Comparison of ENCODE assay signal across 16 cellular contexts in the genomic region with DNA sequence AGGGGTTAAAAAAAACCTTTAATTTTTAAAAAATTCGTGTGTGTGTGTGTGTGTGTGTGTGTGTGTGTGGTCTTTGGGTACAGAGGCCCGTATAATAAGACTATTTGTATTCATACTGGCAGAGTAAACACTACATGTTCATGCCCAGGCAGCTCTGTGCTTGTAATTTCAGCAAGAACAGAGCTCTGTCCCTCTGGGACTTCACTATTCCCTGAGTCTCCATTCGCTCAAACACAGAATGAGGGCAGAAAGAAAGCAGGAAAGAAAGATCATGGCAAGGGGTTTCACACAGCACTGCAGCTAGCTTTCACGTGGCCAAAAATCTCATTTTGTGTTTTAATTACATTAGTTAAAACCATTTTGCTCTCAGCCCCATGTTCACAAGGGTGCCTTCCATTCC.
A peak's percentile ranks its signal among the peaks of the same experiment; 100 is the strongest.
DNase-seq lines count a peak whose midpoint lies in the region; FAIRE-seq and TF ChIP-seq lines count a peak whose summit lies in the region.
"Had no signal": no experiment of that assay in that cellular context is flagged by ENCODE, and none has a peak within 500 bp of the region (broad histone marks: within the 10 kb centered on the region; RNA-seq: fewer than 3 reads in every experiment).

No MANE protein-coding gene starts in this region.

- no peak overlapping the region for H2BK15ac ChIP-seq in mesenchymal stem cell (ENCODE audit: low read depth, poor library complexity, severe bottlenecking)

- no peak overlapping the region for H3K4ac ChIP-seq in mesenchymal stem cell (ENCODE audit: low read depth in 1 of 2, low read length in 2 of 2)

- peaks cover 4% of the 10 kb centered on the region for H3K79me1 ChIP-seq in mesenchymal stem cell (replicated peaks; ENCODE audit: low read length, poor library complexity, severe bottlenecking)

- no peak overlapping the region for H3K4me2 ChIP-seq in mesenchymal stem cell (ENCODE audit: low read length, poor library complexity, severe bottlenecking)
- H3K4me2 ChIP-seq: hepatocyte, KMS-11 had no signal

- no peak overlapping the region for H4K8ac ChIP-seq in mesenchymal stem cell (ENCODE audit: low read length)

- H3K18ac ChIP-seq in mesenchymal stem cell (ENCODE audit: low read depth in 1 of 2, low read length in 2 of 2), result no peak overlapping the region

- TF ChIP-seq CTCF in astrocyte of the spinal cord (IDR thresholded peaks at IDR 0.05; ENCODE audit: low read depth, low read length), result no peak

- no peak overlapping the region for H2AFZ ChIP-seq in mesenchymal stem cell (ENCODE audit: low read depth, low read length)
- H2AFZ ChIP-seq: hepatocyte had no signal

- H2AK5ac ChIP-seq in mesenchymal stem cell (ENCODE audit: low read length, severe bottlenecking), result peak overlapping the region; percentile 53

- no peaks in the 10 kb centered on the region for H3K27me3 ChIP-seq in mesenchymal stem cell (ENCODE audit: control insufficient read depth in 1 of 2, insufficient read depth in 1 of 2, low read length in 2 of 2)
- H3K27me3 ChIP-seq: hepatocyte, ovary had no signal

- FAIRE-seq in RCC 7860 (lab: Jason Lieb, UNC), result no peak

- H3K9me3 ChIP-seq in mesenchymal stem cell (ENCODE audit: control insufficient read depth, low read length), result no peaks in the 10 kb centered on the region
- H3K9me3 ChIP-seq: lower lobe of right lung, ovary had no signal

- no peak overlapping the region for H3K14ac ChIP-seq in mesenchymal stem cell (ENCODE audit: low read length in 2 of 2)

- WGBS in mesenchymal stem cell, result 74% methylated on average over 4 of the region's 4 CpGs

- no peak overlapping the region for H4K91ac ChIP-seq in mesenchymal stem cell (ENCODE audit: low read length)

- H2BK120ac ChIP-seq in mesenchymal stem cell (ENCODE audit: low read depth, low read length), result no peak overlapping the region

- DNase-seq in DMS 273 treated with DMSO at 0.1 percent for 48 hours (lab: John Stamatoyannopoulos, UW) (peak; percentile 2), NCI-H187 (lab: John Stamatoyannopoulos, UW) (peak; percentile 5 to 8), astrocyte of the spinal cord (ENCODE audit: low read depth, low spot score) (peak; percentile 5), mesenchymal stem cell (no peak), RCC 7860 (ENCODE audit: low spot score) (no peak), GM03348 (ENCODE audit: low spot score) (no peak), NCI-H2029 treated with DMSO at 0.1 percent for 48 hours (lab: John Stamatoyannopoulos, UW) (no peak), D341Med (ENCODE audit: low spot score) (no peak)
- DNase-seq: activated CD4-positive, alpha-beta T cell treated with anti-CD3 and anti-CD28 coated beads for 1 hour; activated T-cell treated with anti-CD3 and anti-CD28 coated beads, Interleukin-2, amount 50 U/mL, for 1 hour; AML-193; amniotic stem cell; lower lobe of right lung; ovary had no signal

- H2BK12ac ChIP-seq in mesenchymal stem cell (ENCODE audit: low read length in 2 of 2), result no peak overlapping the region

- peaks cover 0 to 52% of the 10 kb centered on the region in 2 experiments for H3K36me3 ChIP-seq in mesenchymal stem cell (ENCODE audit: control insufficient read depth in 1 of 2, insufficient read depth in 2 of 2, low read depth in 1 of 2, low read length in 2 of 2)
- H3K36me3 ChIP-seq: ovary had no signal

- in situ Hi-C loops in astrocyte of the spinal cord (cut with HindIII; ENCODE audit: low sequenced_read_pairs), result no loop called here

- no peak overlapping the region for H3K4me3 ChIP-seq in astrocyte of the spinal cord (ENCODE audit: low read depth, low read length)
- H3K4me3 ChIP-seq in mesenchymal stem cell (ENCODE audit: insufficient read depth in 1 of 2, low read depth in 1 of 2, low read length in 2 of 2), result no peak overlapping the region
- H3K4me3 ChIP-seq: hepatocyte, lower lobe of right lung, ovary had no signal

- H2BK5ac ChIP-seq in mesenchymal stem cell (ENCODE audit: low read depth, low read length, poor library complexity, severe bottlenecking), result no peak overlapping the region

- H3K23ac ChIP-seq in mesenchymal stem cell (ENCODE audit: low read length in 2 of 2), result no peak overlapping the region

- peak overlapping the region; percentile 33 for H3K27ac ChIP-seq in mesenchymal stem cell (ENCODE audit: low read length, poor library complexity, severe bottlenecking)
- H3K27ac ChIP-seq: hepatocyte, KMS-11, lower lobe of right lung, ovary had no signal

- peak overlapping the region; percentile 41 for H3K9ac ChIP-seq in mesenchymal stem cell (ENCODE audit: low read length)
- H3K9ac ChIP-seq: KMS-11 had no signal

- H3K4me1 ChIP-seq in mesenchymal stem cell (ENCODE audit: control insufficient read depth, insufficient read depth, low read depth, low read length), result peaks cover 4% of the 10 kb centered on the region
- H3K4me1 ChIP-seq: lower lobe of right lung had no signal

Comparison
In these comparisons a context has a peak if more than half of its experiments do, and no peak if none do; other contexts are left out.
1. DNase-seq: peak in DMS 273 treated with DMSO at 0.1 percent for 48 hours (single experiment), NCI-H187 (2 of 2) and astrocyte of the spinal cord (single experiment); none in mesenchymal stem cell (single experiment), RCC 7860 (single experiment), GM03348 (single experiment), NCI-H2029 treated with DMSO at 0.1 percent for 48 hours (single experiment) and D341Med (single experiment).